In genomic region chr2:213271947-213272346, GRCh38 we compare ENCODE assay signal across 6 cellular contexts.
"Had no signal": no experiment of that assay in that cellular context is flagged by ENCODE, and none has a peak within 500 bp of the region (broad histone marks: within the 10 kb centered on the region; RNA-seq: fewer than 3 reads in every experiment).

No MANE protein-coding gene starts in this region.

- DNase-seq: GDM1, GF-D8 had no signal

- FAIRE-seq: GM12878, GM12892, GM18507, GM19239 had no signal

- ATAC-seq: GM12878 had no signal

- H3K4me3 ChIP-seq: GM12878 had no signal
